11 cellular contexts compared by ENCODE assay signal in the genomic region with DNA sequence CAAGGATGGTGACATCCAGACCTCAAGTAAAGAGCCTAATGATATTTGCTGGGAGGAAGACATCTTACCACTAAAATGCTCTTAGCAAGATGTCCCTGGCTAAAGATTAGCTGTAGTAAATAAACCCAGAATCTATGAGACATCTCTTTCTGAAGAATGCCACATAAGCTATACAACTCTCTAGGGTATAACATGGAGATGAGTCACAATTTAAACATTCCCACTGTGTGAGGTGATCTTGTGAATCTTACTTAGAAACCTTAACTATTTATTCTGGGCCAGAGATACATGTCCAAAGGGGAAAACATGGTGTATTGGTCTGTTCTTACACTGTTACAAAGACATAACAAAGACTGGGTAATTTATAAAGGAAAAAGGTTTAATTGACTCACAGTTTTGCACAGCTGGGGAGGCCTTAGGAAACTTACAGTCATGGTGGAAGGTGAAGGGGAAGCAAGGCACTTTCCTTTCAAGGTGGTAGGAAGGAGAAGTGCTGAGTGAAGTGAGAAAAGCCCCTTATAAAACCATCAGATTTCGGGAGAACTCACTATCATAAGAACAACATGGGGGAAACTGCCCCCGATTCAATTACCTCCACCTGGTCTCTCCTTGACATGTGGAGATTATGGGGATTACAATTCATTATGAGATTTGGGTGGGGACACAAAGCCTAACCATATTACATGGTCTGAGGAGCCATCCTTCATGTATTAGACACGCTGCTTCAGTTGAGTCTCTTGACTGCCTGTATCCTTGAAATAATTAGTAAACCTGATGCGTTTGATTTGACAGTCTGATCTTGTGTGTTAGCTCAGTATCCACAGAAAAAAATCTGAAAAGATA. TPM values are rescaled to one million over a fixed set of nuclear protein-coding genes. Genes with fewer than 3 reads are reported as not detected.
A peak's percentile ranks its signal among the peaks of the same experiment; 100 is the strongest.
DNase-seq lines count a peak whose midpoint lies in the region; ATAC-seq, FAIRE-seq and TF ChIP-seq lines count a peak whose summit lies in the region.
"Had no signal": no experiment of that assay in that cellular context is flagged by ENCODE, and none has a peak within 500 bp of the region (broad histone marks: within the 10 kb centered on the region; RNA-seq: fewer than 3 reads in every experiment).

No MANE protein-coding gene starts in this region.

- peaks cover 34 to 49% (median 44%) of the 10 kb centered on the region in 3 donors for H3K4me1 Mint-ChIP-seq in naive B cell

- H3K4me3 Mint-ChIP-seq in naive B cell, result no peak overlapping the region

- FAIRE-seq in bronchial epithelial cell (lab: Jason Lieb, UNC), result no peak
- FAIRE-seq: H1 had no signal

- H3K27me3 ChIP-seq in bronchial epithelial cell (ENCODE audit: control insufficient read depth, insufficient read depth, low read length), result no peaks in the 10 kb centered on the region

- intact Hi-C loops in Right ventricle myocardium superior (cut with DNase I), result no loop called here

- H3K27me3 Mint-ChIP-seq in naive B cell, result no peaks in the 10 kb centered on the region

- ATAC-seq in naive B cell (ENCODE audit: low read depth in 2 of 2), result no peak
- ATAC-seq in HG03565 (IDR thresholded peaks at IDR 0.05; ENCODE audit: unreplicated experiment), result no peak
- no peak for ATAC-seq in Right ventricle myocardium superior (ENCODE audit: poor library complexity)

- no peak overlapping the region for H3K4me3 ChIP-seq in bronchial epithelial cell (ENCODE audit: low read depth, low read length)

- peak; percentile 54 for DNase-seq in DMS53 (lab: John Stamatoyannopoulos, UW)
- peak; percentile 88 for DNase-seq in M059J (ENCODE audit: low read depth)
- peak; percentile 94 for DNase-seq in bronchial epithelial cell (ENCODE audit: low read depth)
- DNase-seq in naive B cell, result no peak
- DNase-seq in Right ventricle myocardium superior, result no peak
- DNase-seq in NCI-H446 (lab: John Stamatoyannopoulos, UW), result no peak
- DNase-seq in central memory CD4-positive, alpha-beta T cell, result no peak

- H3K27ac Mint-ChIP-seq in naive B cell, result peak overlapping the region in 4 of 6 donors; percentile 12 to 79 (median 36)

- no peaks in the 10 kb centered on the region for H3K9me3 Mint-ChIP-seq in naive B cell

- peaks cover 2% of the 10 kb centered on the region for H3K36me3 ChIP-seq in bronchial epithelial cell (ENCODE audit: control insufficient read depth, insufficient read depth, low read length)

- H3K36me3 Mint-ChIP-seq in naive B cell, result peaks cover 0 to 6% of the 10 kb centered on the region in 2 donors

- TF ChIP-seq CTCF in bronchial epithelial cell (IDR thresholded peaks at IDR 0.05; ENCODE audit: insufficient read depth, low read length, severe bottlenecking), result no peak

RNA-seq across cellular contexts. Expression of gene KRCC1, which starts 17.1 kb away (rescaled TPM):
- 17.8 and 23.8 TPM in 2 replicates for total RNA-seq in M059J (2014; rRNA removed; shearing (Covaris generic))
- total RNA-seq in bronchial epithelial cell (8.4 and 13.6 TPM in 2 replicates), Right ventricle myocardium superior (22.8 TPM)
- polyA plus RNA-seq in naive B cell (ENCODE audit: low read depth in 6 of 6), result 10 to 100 TPM; 35.8 to 75.8 (median 60.9) TPM

RNA-seq across cellular contexts. Expression of gene RNU2-63P, which starts 22.1 kb away (rescaled TPM):
- total RNA-seq in M059J (2014; rRNA removed; shearing (Covaris generic)), result not detected in 2 replicates
- total RNA-seq in bronchial epithelial cell (26.9 TPM in 1 of 2 replicates, not detected in the other), Right ventricle myocardium superior (not detected)
- 10 to 100 TPM in 2 of 6 donors, 1 to 10 TPM in 1, not detected in 3; 9.0 to 94.7 (median 34.8) TPM for polyA plus RNA-seq in naive B cell (ENCODE audit: low read depth in 6 of 6)
- polyA plus RNA-seq: esophagus, H1 had no signal

RNA-seq across cellular contexts. Expression of gene SMYD1, which starts 29.1 kb away (rescaled TPM):
- not detected in 2 replicates for total RNA-seq in M059J (2014; rRNA removed; shearing (Covaris generic))
- total RNA-seq in bronchial epithelial cell (not detected in 2 replicates), Right ventricle myocardium superior (468 TPM)
- polyA plus RNA-seq in naive B cell (ENCODE audit: low read depth in 6 of 6), result not detected
- total RNA-seq: activated CD8-positive, alpha-beta memory T cell treated with anti-CD3 and anti-CD28 coated beads for 36 hours; H1 had no signal

Comparison
In these comparisons a context has a peak if more than half of its experiments do, and no peak if none do; other contexts are left out.
1. DNase-seq: peak in DMS53 (single experiment), M059J (single experiment) and bronchial epithelial cell (single experiment); none in naive B cell (single experiment), Right ventricle myocardium superior (single experiment), NCI-H446 (0 of 2) and central memory CD4-positive, alpha-beta T cell (single experiment).
2. RNA of gene SMYD1, which starts 29.1 kb away (total RNA-seq): 468 TPM in Right ventricle myocardium superior (single experiment); not detected in M059J and not detected in bronchial epithelial cell; every median in the first group is over 100 times any median in the second.